2 cellular contexts compared by ENCODE assay signal in genomic region chr5:172110260-172110815, GRCh38.
TF ChIP-seq lines count a peak whose summit lies in the region.

No MANE protein-coding gene starts in this region.

TF ChIP-seq in HepG2, 621 proteins besides CTCF, POLR2A, EP300 and RAD21 (continued from another document):
- TF ChIP-seq MLXIP (CRISPR knock-in tag; IDR thresholded peaks at IDR 0.05; ENCODE audit: borderline replicate concordance) (no peak), TBL1XR1 (IDR thresholded peaks at IDR 0.05; ENCODE audit: borderline replicate concordance, low read length, partially characterized antibody) (no peak), HNRNPUL1 (IDR thresholded peaks at IDR 0.05; ENCODE audit: low read depth, low read length) (no peak), ZNF609 (CRISPR knock-in tag; IDR thresholded peaks at IDR 0.05; ENCODE audit: borderline replicate concordance) (no peak), ZHX1 (CRISPR knock-in tag; IDR thresholded peaks at IDR 0.05; ENCODE audit: low read depth) (no peak)

TF ChIP-seq in GM12878, 131 proteins besides CTCF, POLR2A, EP300 and RAD21 (continued from another document):
- TF ChIP-seq CUX1 (IDR thresholded peaks at IDR 0.05; ENCODE audit: insufficient replicate concordance, low read depth, low read length) (no peak), BACH1 (IDR thresholded peaks at IDR 0.05; ENCODE audit: borderline replicate concordance) (no peak), ATF7 (IDR thresholded peaks at IDR 0.05; ENCODE audit: low read depth) (no peak), WRNIP1 (IDR thresholded peaks at IDR 0.05; ENCODE audit: borderline replicate concordance, low read depth, low read length) (no peak)
TF ChIP-seq in GM12878: peak in this region for 0.
